10 cellular contexts compared by ENCODE assay signal in the genomic region with DNA sequence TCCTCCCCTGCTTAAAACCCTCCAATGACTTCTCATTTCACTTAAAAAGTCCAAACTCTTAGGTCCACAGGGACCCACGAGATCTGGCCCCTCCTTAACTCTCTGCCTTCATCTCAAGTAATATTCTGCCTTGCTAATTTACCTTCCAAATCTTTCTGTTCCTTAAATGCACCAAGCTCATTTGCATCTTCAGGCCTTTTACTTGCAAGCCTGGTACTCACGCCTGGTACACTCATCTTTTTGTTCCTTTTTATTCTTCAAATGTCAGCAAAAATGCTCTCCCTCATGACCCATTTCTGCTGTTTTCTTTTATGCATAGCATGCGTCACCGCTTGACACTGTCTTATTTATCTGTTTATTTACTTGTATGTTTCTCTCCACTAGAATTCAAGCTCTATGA. TPM values are rescaled to one million over a fixed set of nuclear protein-coding genes. Genes with fewer than 3 reads are reported as not detected.
DNase-seq lines count a peak whose midpoint lies in the region; ATAC-seq and TF ChIP-seq lines count a peak whose summit lies in the region.
"Had no signal": no experiment of that assay in that cellular context is flagged by ENCODE, and none has a peak within 500 bp of the region (broad histone marks: within the 10 kb centered on the region; RNA-seq: fewer than 3 reads in every experiment).

No MANE protein-coding gene starts in this region.

- ATAC-seq in Right ventricle myocardium superior (ENCODE audit: poor library complexity) (no peak), HG02642 (IDR thresholded peaks at IDR 0.05; ENCODE audit: poor library complexity, unreplicated experiment) (no peak)

- H3K27me3 ChIP-seq in left ventricle myocardium inferior (ENCODE audit: low read depth) (no peaks in the 10 kb centered on the region), tibial artery (no peaks in the 10 kb centered on the region), H7 (ENCODE audit: control insufficient read depth, insufficient read depth, low read length) (no peaks in the 10 kb centered on the region)
- H3K27me3 ChIP-seq: pancreas had no signal

- H3K36me3 ChIP-seq in left ventricle myocardium inferior (no peaks in the 10 kb centered on the region), tibial artery (no peaks in the 10 kb centered on the region), H7 (replicated peaks; ENCODE audit: control insufficient read depth, insufficient read depth, low read length) (no peaks in the 10 kb centered on the region)
- H3K36me3 ChIP-seq: pancreas had no signal

- DNase-seq in left ventricle myocardium inferior (no peak), Right ventricle myocardium superior (no peak), NAMALWA (ENCODE audit: low spot score) (peak; percentile 75), germinal center (ENCODE audit: low spot score) (peak; percentile 81), NCI-H2196 treated with DMSO at 0.1 percent for 48 hours (lab: John Stamatoyannopoulos, UW; ENCODE audit: unreplicated experiment) (no peak), tibial artery (no peak), H7 (no peak)
- DNase-seq: cortex of kidney, pancreas had no signal

- H3K4me3 ChIP-seq in left ventricle myocardium inferior: no peak overlapping the region
- no peak overlapping the region for H3K4me3 ChIP-seq in tibial artery
- H3K4me3 ChIP-seq in H7 (ENCODE audit: insufficient read depth, low read depth, low read length): no peak overlapping the region
- H3K4me3 ChIP-seq: pancreas had no signal

- intact Hi-C loops in left ventricle myocardium inferior (cut with micrococcal nuclease) (loop anchor here (5.0 kb wide), 1 partner anchor 138 kb away; no protein-coding TSS in a partner anchor), Right ventricle myocardium superior (cut with DNase I) (loop anchor here (5.0 kb wide), 1 partner anchor 138 kb away; no protein-coding TSS in a partner anchor), tibial artery (cut with DNase I; ENCODE audit: low total_unique reads) (loop anchor here (10.0 kb wide), 1 partner anchor 136 kb away; no protein-coding TSS in a partner anchor)

- H3K27ac ChIP-seq in left ventricle myocardium inferior (replicated peaks) (peak overlapping the region; percentile 21), tibial artery (peak overlapping the region in 1 of 2 donors; percentile 26)

- no peak for TF ChIP-seq CTCF in left ventricle myocardium inferior (IDR thresholded peaks at IDR 0.05; ENCODE audit: borderline replicate concordance)
- TF ChIP-seq CTCF in tibial artery (IDR thresholded peaks at IDR 0.05): no peak

- H3K4me1 ChIP-seq in left ventricle myocardium inferior (peaks cover 23% of the 10 kb centered on the region), tibial artery (peaks cover 0 to 57% (median 31%) of the 10 kb centered on the region in 4 donors)
- H3K4me1 ChIP-seq: pancreas had no signal

- H3K9me3 ChIP-seq in left ventricle myocardium inferior (replicated peaks): no peaks in the 10 kb centered on the region
- no peaks in the 10 kb centered on the region for H3K9me3 ChIP-seq in tibial artery
- H3K9me3 ChIP-seq: pancreas had no signal

RNA-seq across cellular contexts. Expression of a gene that starts 2.7 kb away (rescaled TPM):
- total RNA-seq in left ventricle myocardium inferior (15.0 TPM), Right ventricle myocardium superior (16.3 TPM)
- total RNA-seq in H7 (2014; rRNA removed; shearing (Covaris generic)): 6.9 and 8.2 TPM in 2 replicates

Comparison
In these comparisons a context has a peak if more than half of its experiments do, and no peak if none do; other contexts are left out.
1. DNase-seq: peak in NAMALWA (single experiment) and germinal center (single experiment); none in left ventricle myocardium inferior (single experiment), Right ventricle myocardium superior (single experiment), NCI-H2196 treated with DMSO at 0.1 percent for 48 hours (single experiment), tibial artery (0 of 2) and H7 (single experiment).